ENCODE assay signal across 8 cellular contexts in genomic region chr20:49915118-49915379, GRCh38. TPM values are rescaled to one million over a fixed set of nuclear protein-coding genes. Genes with fewer than 3 reads are reported as not detected.
DNase-seq lines count a peak whose midpoint lies in the region; ATAC-seq and TF ChIP-seq lines count a peak whose summit lies in the region.

No MANE protein-coding gene starts in this region.

- DNase-seq in GM19240 (ENCODE audit: insufficient read length, low spot score) (peak; percentile 33), caudate nucleus (lab: John Stamatoyannopoulos, UW) (no peak), mucosa of descending colon (no peak), DMS153 (lab: John Stamatoyannopoulos, UW) (no peak), AG08395 (ENCODE audit: low spot score) (no peak), hepatic stellate cell (ENCODE audit: low spot score) (no peak)
- DNase-seq in stimulated activated CD4-positive, alpha-beta T cell treated with anti-CD3 and anti-CD28 coated beads, Interleukin-2, amount 100 ng/mL, for 48 hours: no peak

- peak overlapping the region; percentile 100 for H3K27ac ChIP-seq in caudate nucleus (ENCODE audit: low read depth, low read length)

- intact Hi-C loops in mucosa of descending colon (cut with DNase I, micrococcal nuclease): no loop called here

- H3K9me3 ChIP-seq in mucosa of descending colon: no peaks in the 10 kb centered on the region

- peak overlapping the region; percentile 100 for H3K4me3 ChIP-seq in mucosa of descending colon

- ATAC-seq in HG03442 (IDR thresholded peaks at IDR 0.05; ENCODE audit: unreplicated experiment): peak; percentile 24
- ATAC-seq in mucosa of descending colon: no peak

- no peak for TF ChIP-seq CTCF in mucosa of descending colon (IDR thresholded peaks at IDR 0.05)

- H3K4me1 ChIP-seq in mucosa of descending colon (ENCODE audit: low read depth): peaks cover 42% of the 10 kb centered on the region

- no peaks in the 10 kb centered on the region for H3K36me3 ChIP-seq in mucosa of descending colon (ENCODE audit: low read depth)

RNA-seq across cellular contexts. Expression of gene SPATA2, which starts 0.3 kb away (rescaled TPM):
- 10 to 100 TPM; 16.2 to 24.1 (median 20.2) TPM for total RNA-seq in mucosa of descending colon

RNA-seq across cellular contexts. Expression of gene RNF114, which starts 21.1 kb away (rescaled TPM):
- 10 to 100 TPM; 81.3 to 89.0 (median 88.2) TPM for total RNA-seq in mucosa of descending colon
